Comparison of ENCODE assay signal across 36 cellular contexts in genomic region chr12:58241099-58241498, GRCh38.
DNase-seq lines count a peak whose midpoint lies in the region; ATAC-seq, FAIRE-seq and TF ChIP-seq lines count a peak whose summit lies in the region.
"Had no signal": no experiment of that assay in that cellular context is flagged by ENCODE, and none has a peak within 500 bp of the region (broad histone marks: within the 10 kb centered on the region; RNA-seq: fewer than 3 reads in every experiment).

No MANE protein-coding gene starts in this region.

- no peak for TF ChIP-seq RAD21 in IMR-90 (IDR thresholded peaks at IDR 0.05; ENCODE audit: low read length)
- TF ChIP-seq RAD21 in H1 (IDR thresholded peaks at IDR 0.05 in 1 of 2, conservative IDR thresholded peaks at IDR 0.05 in 1 of 2; ENCODE audit: low read depth in 2 of 2, low read length in 2 of 2), result no peak

- H2AK9ac ChIP-seq in IMR-90 (replicated peaks; ENCODE audit: low read depth, low read length, poor library complexity), result no peak overlapping the region

- no peaks in the 10 kb centered on the region; the same call in 1 of the 2 replicates for H3K27me3 ChIP-seq in IMR-90 (ENCODE audit: control insufficient read depth, insufficient read depth, low read length)
- H3K27me3 ChIP-seq in H1 (replicated peaks in 1 of 4; ENCODE audit: control insufficient read depth in 3 of 4, extremely low read depth in 1 of 4, insufficient read depth in 3 of 4, low read length in 3 of 4), result no peaks in the 10 kb centered on the region
- H3K27me3 ChIP-seq in endodermal cell (ENCODE audit: control insufficient read depth, insufficient read depth, low read length, poor library complexity, severe bottlenecking), result no peaks in the 10 kb centered on the region
- H3K27me3 ChIP-seq: BE2C; BLaER1; BLaER1 treated with 17β-estradiol and CSF1 and Interleukin-3, amounts not matched to agents 10 nM and 100 nM had no signal

- intact Hi-C loops in IMR-90 (cut with micrococcal nuclease), result no loop called here

- no peak overlapping the region for H3K14ac ChIP-seq in IMR-90 (replicated peaks; ENCODE audit: low read depth, low read length)
- H3K14ac ChIP-seq in H1 (ENCODE audit: insufficient read length), result no peak overlapping the region

- no peak overlapping the region for H3K4me2 ChIP-seq in IMR-90 (ENCODE audit: low read depth, low read length)
- no peak overlapping the region for H3K4me2 ChIP-seq in H1 (ENCODE audit: insufficient read depth in 1 of 2, low read depth in 2 of 2, low read length in 2 of 2)
- H3K4me2 ChIP-seq: A549; BLaER1; BLaER1 treated with 17β-estradiol and CSF1 and Interleukin-3, amounts not matched to agents 10 nM and 100 nM had no signal

- H2BK15ac ChIP-seq in IMR-90 (ENCODE audit: low read depth, low read length) (no peak overlapping the region), H1 (ENCODE audit: low read length) (no peak overlapping the region)

- H3K79me2 ChIP-seq in H1 (ENCODE audit: control insufficient read depth in 1 of 2, insufficient read depth in 2 of 2, low read length in 2 of 2), result no peaks in the 10 kb centered on the region

- POLR2A ChIA-PET in HEK293 (lab: Yijun Ruan, JAX), result no interaction called here
- POLR2A ChIA-PET in IMR-90 (lab: Charles Lee; ENCODE audit: unreplicated experiment), result no interaction called here
- POLR2A ChIA-PET in H1 (lab: Charles Lee; ENCODE audit: partially characterized antibody), result no interaction called here

- H3K4me3 ChIP-seq in HEK293 (ENCODE audit: low read depth, low read length), result no peak overlapping the region
- no peak overlapping the region for H3K4me3 ChIP-seq in IMR-90 (ENCODE audit: insufficient read depth, low read depth, low read length)
- H3K4me3 ChIP-seq in H1 (ENCODE audit: extremely low read depth in 1 of 4, insufficient read depth in 2 of 4, low read depth in 3 of 4, low read length in 4 of 4), result no peak overlapping the region
- H3K4me3 ChIP-seq in endodermal cell (ENCODE audit: low read length), result no peak overlapping the region
- H3K4me3 ChIP-seq: A549; BLaER1; BLaER1 treated with 17β-estradiol and CSF1 and Interleukin-3, amounts not matched to agents 10 nM and 100 nM had no signal

- FAIRE-seq in H1 (lab: Jason Lieb, UNC), result no peak
- FAIRE-seq: A204.1, D721Med had no signal

- H3K36me3 ChIP-seq in HEK293 (ENCODE audit: control insufficient read depth in 2 of 2, insufficient read depth in 1 of 2, low read length in 2 of 2) (no peaks in the 10 kb centered on the region), IMR-90 (ENCODE audit: control insufficient read depth, insufficient read depth, low read length) (no peaks in the 10 kb centered on the region), H1 (ENCODE audit: control insufficient read depth in 2 of 4, insufficient read depth in 4 of 4, low read length in 3 of 4) (no peaks in the 10 kb centered on the region; a peak in 1 of 8 replicates), endodermal cell (ENCODE audit: control insufficient read depth, insufficient read depth, low read length) (no peaks in the 10 kb centered on the region)
- H3K36me3 ChIP-seq: BE2C; BLaER1; BLaER1 treated with 17β-estradiol and CSF1 and Interleukin-3, amounts not matched to agents 10 nM and 100 nM had no signal

- DNase-seq in IMR-90 (no peak), H1 (ENCODE audit: low read depth in 1 of 2, low spot score in 2 of 2) (no peak), endodermal cell (peak; percentile 33), ACHN (no peak), NCI-H1930 (lab: John Stamatoyannopoulos, UW) (no peak)
- DNase-seq: 8988T; AML-193; BE2C; C1 segment of cervical spinal cord; Caco-2; Calu3; CD4-positive, alpha-beta memory T cell; CD4-positive, alpha-beta T cell; CD4-positive, CD25-positive, alpha-beta regulatory T cell; CD8-positive, alpha-beta memory T cell; CD8-positive, alpha-beta T cell; COR-L47; DMS 273 treated with DMSO at 0.1 percent for 48 hours; DMS153; DMS53; DMS79; DMS79 treated with DMSO at 0.1 percent for 48 hours; DND-41; EL had no signal

- H3K56ac ChIP-seq in IMR-90 (ENCODE audit: extremely low read depth, insufficient read depth, low read length), result no peak overlapping the region
- no peak overlapping the region for H3K56ac ChIP-seq in H1 (replicated peaks; ENCODE audit: insufficient read length, low read depth, low read length)

- H2BK120ac ChIP-seq in IMR-90 (ENCODE audit: low read depth, low read length) (no peak overlapping the region), H1 (replicated peaks; ENCODE audit: low read depth, low read length) (no peak overlapping the region)

- H2BK20ac ChIP-seq in IMR-90 (ENCODE audit: low read depth, low read length), result peak overlapping the region; percentile 67; the same call in 1 of the 2 replicates
- no peak overlapping the region for H2BK20ac ChIP-seq in H1 (ENCODE audit: low read length)

- no peak for TF ChIP-seq EP300 in H1 (IDR thresholded peaks at IDR 0.05; ENCODE audit: borderline replicate concordance in 1 of 2, low read depth in 2 of 2, low read length in 2 of 2)

- no peaks in the 10 kb centered on the region for H3K27me3 Mint-ChIP-seq in endodermal cell (ENCODE audit: insufficient read depth)
- H3K27me3 Mint-ChIP-seq: CD4-positive, CD25-positive, alpha-beta regulatory T cell had no signal

- WGBS in IMR-90 (ENCODE audit: extremely low coverage in 2 of 2, insufficient read length in 1 of 2), 2 experiments, result 100% methylated on average over 1 of the region's 5 CpGs; no CpG with 5 or more reads in 1 of the 2 experiments
- 93% methylated on average over 5 of the region's 5 CpGs; no CpG with 5 or more reads in 1 of the 2 experiments for WGBS in H1 (ENCODE audit: extremely low coverage in 1 of 2, insufficient coverage in 1 of 2, insufficient read length in 1 of 2, insufficient replicate concordance in 2 of 2, low coverage in 1 of 2, low lambda C conversion rate in 2 of 2, missing lambda C conversion rate in 1 of 2), 2 experiments
- WGBS in endodermal cell (ENCODE audit: insufficient coverage in 1 of 2, insufficient read length in 1 of 2), 2 experiments, result 93 to 96% methylated on average over 5 of the region's 5 CpGs

- ATAC-seq in IMR-90 (ENCODE audit: low read depth), result no peak
- no peak for ATAC-seq in activated CD4-positive, CD25-positive, alpha-beta regulatory T cell treated with anti-CD3 and anti-CD28 coated beads, Interleukin-2, amount 50 U/mL, for 24 hours
- no peak for ATAC-seq in HG02759 (IDR thresholded peaks at IDR 0.05; ENCODE audit: unreplicated experiment)
- ATAC-seq: A549; CD8-positive, alpha-beta T cell had no signal

- in situ Hi-C loops in IMR-90 (cut with MboI; ENCODE audit: low sequenced_read_pairs) (no loop called here), ACHN (cut with HindIII; ENCODE audit: low pct_ligation_motif_present, low pct_unique_long_range_greater_than_20kb, low sequenced_read_pairs) (no loop called here)

- TF ChIP-seq CTCF in HEK293 (tag by site-specific recombination; IDR thresholded peaks at IDR 0.05) (no peak), IMR-90 (conservative IDR thresholded peaks at IDR 0.05; ENCODE audit: low read depth, low read length) (no peak), H1 (IDR thresholded peaks at IDR 0.05; ENCODE audit: control extremely low read depth in 1 of 3, insufficient read depth in 1 of 3, low read depth in 1 of 3, low read length in 3 of 3) (no peak), endodermal cell (conservative IDR thresholded peaks at IDR 0.05) (no peak)

- H2AK5ac ChIP-seq in IMR-90 (ENCODE audit: low read depth, low read length), result no peak overlapping the region
- H2AK5ac ChIP-seq in H1 (ENCODE audit: low read depth, low read length), result no peak overlapping the region

- peaks cover 12% of the 10 kb centered on the region; the same call in 1 of the 2 replicates for H3K4me1 ChIP-seq in HEK293 (ENCODE audit: control insufficient read depth, insufficient read depth, low read length)
- H3K4me1 ChIP-seq in IMR-90 (ENCODE audit: control insufficient read depth, insufficient read depth, low read length), result peaks cover 1% of the 10 kb centered on the region; the same call in 1 of the 2 replicates
- H3K4me1 ChIP-seq in H1 (replicated peaks in 1 of 4; ENCODE audit: control insufficient read depth in 3 of 4, insufficient read depth in 4 of 4, low read length in 3 of 4), result no peaks in the 10 kb centered on the region; a peak in 2 of 7 replicates
- no peaks in the 10 kb centered on the region for H3K4me1 ChIP-seq in endodermal cell (ENCODE audit: control insufficient read depth, insufficient read depth, low read length)
- H3K4me1 ChIP-seq: A549, BE2C, BLaER1, Caco-2 had no signal

- H3K27ac Mint-ChIP-seq in endodermal cell, result no peak overlapping the region
- H3K27ac Mint-ChIP-seq: B cell; CD14-positive monocyte; CD4-positive, alpha-beta memory T cell; CD4-positive, alpha-beta T cell; CD4-positive, CD25-positive, alpha-beta regulatory T cell; CD8-positive, alpha-beta memory T cell; CD8-positive, alpha-beta T cell had no signal

- H2AFZ ChIP-seq in IMR-90 (replicated peaks; ENCODE audit: low read length, poor library complexity), result no peak overlapping the region
- 0 out of 2 replicates have a peak overlapping the region, but pooled peaks have one; percentile 26 for H2AFZ ChIP-seq in H1 (ENCODE audit: low read length)

- H3K27ac ChIP-seq in HEK293 (ENCODE audit: extremely low read depth, low read depth, low read length) (no peak overlapping the region), IMR-90 (ENCODE audit: insufficient read depth, low read length) (no peak overlapping the region), H1 (ENCODE audit: low read depth, low read length) (no peak overlapping the region), endodermal cell (ENCODE audit: low read depth, low read length) (no peak overlapping the region)
- H3K27ac ChIP-seq: 22Rv1; A549; BLaER1; BLaER1 treated with 17β-estradiol and CSF1 and Interleukin-3, amounts not matched to agents 10 nM and 100 nM; C4-2B had no signal

- H4K8ac ChIP-seq in IMR-90 (ENCODE audit: low read depth in 2 of 2, low read length in 2 of 2) (no peak overlapping the region), H1 (ENCODE audit: extremely low read depth, insufficient read depth, low read length) (no peak overlapping the region)

- H3K18ac ChIP-seq in IMR-90 (ENCODE audit: low read depth, low read length) (no peak overlapping the region), H1 (ENCODE audit: extremely low read depth, low read length) (no peak overlapping the region)

- H3K9me3 ChIP-seq in HEK293 (ENCODE audit: control insufficient read depth, insufficient read depth, low read depth, low read length) (no peaks in the 10 kb centered on the region), IMR-90 (ENCODE audit: control insufficient read depth, insufficient read depth, low read length) (no peaks in the 10 kb centered on the region), H1 (ENCODE audit: insufficient read depth in 2 of 2, low read depth in 1 of 2, low read length in 1 of 2) (no peaks in the 10 kb centered on the region), endodermal cell (ENCODE audit: control insufficient read depth, low read length) (no peaks in the 10 kb centered on the region)
- H3K9me3 ChIP-seq: A549; BE2C; BLaER1; BLaER1 treated with 17β-estradiol and CSF1 and Interleukin-3, amounts not matched to agents 10 nM and 100 nM; Caco-2 had no signal

- CTCF ChIA-PET in HEK293 (lab: Yijun Ruan, JAX), result no interaction called here
- CTCF ChIA-PET in IMR-90 (lab: Yijun Ruan, JAX), result no interaction called here
- CTCF ChIA-PET in H1 (lab: Charles Lee; ENCODE audit: partially characterized antibody), result no interaction called here

- H2BK12ac ChIP-seq in H1 (ENCODE audit: low read depth, low read length), result no peak overlapping the region

- no peak overlapping the region for H4K5ac ChIP-seq in IMR-90 (ENCODE audit: low read depth, low read length)
- no peak overlapping the region for H4K5ac ChIP-seq in H1 (ENCODE audit: insufficient read length, low read depth, low read length)

- H3K4me1 Mint-ChIP-seq in endodermal cell, result peaks cover 4% of the 10 kb centered on the region
- H3K4me1 Mint-ChIP-seq: B cell; CD14-positive monocyte; CD4-positive, alpha-beta memory T cell; CD4-positive, CD25-positive, alpha-beta regulatory T cell; CD8-positive, alpha-beta memory T cell had no signal

- no peaks in the 10 kb centered on the region for H3K36me3 Mint-ChIP-seq in endodermal cell (ENCODE audit: low read depth)
- H3K36me3 Mint-ChIP-seq: CD14-positive monocyte; CD4-positive, alpha-beta memory T cell; CD4-positive, CD25-positive, alpha-beta regulatory T cell; CD8-positive, alpha-beta memory T cell; CD8-positive, alpha-beta T cell had no signal

- H3K9ac ChIP-seq in IMR-90 (ENCODE audit: low read depth, low read length), result no peak overlapping the region
- H3K9ac ChIP-seq in H1 (replicated peaks in 1 of 4; ENCODE audit: extremely low read depth in 1 of 4, low read depth in 3 of 4, low read length in 3 of 4), result no peak overlapping the region
- H3K9ac ChIP-seq in endodermal cell (ENCODE audit: extremely low read depth, low read length, poor library complexity, severe bottlenecking), result no peak overlapping the region
- H3K9ac ChIP-seq: BLaER1; BLaER1 treated with 17β-estradiol and CSF1 and Interleukin-3, amounts not matched to agents 10 nM and 100 nM had no signal

- H3K4me3 Mint-ChIP-seq in endodermal cell, result no peak overlapping the region
- H3K4me3 Mint-ChIP-seq: B cell; CD14-positive monocyte; CD4-positive, alpha-beta memory T cell; CD4-positive, alpha-beta T cell; CD4-positive, CD25-positive, alpha-beta regulatory T cell; CD8-positive, alpha-beta memory T cell; CD8-positive, alpha-beta T cell had no signal

- H2BK5ac ChIP-seq in IMR-90 (ENCODE audit: low read depth, low read length, poor library complexity, severe bottlenecking) (no peak overlapping the region), H1 (ENCODE audit: low read depth, low read length) (no peak overlapping the region)

- no peaks in the 10 kb centered on the region for H3K23me2 ChIP-seq in H1 (ENCODE audit: low read depth, low read length)

- H3K79me1 ChIP-seq in IMR-90 (ENCODE audit: low read depth in 1 of 2, low read length in 2 of 2) (no peaks in the 10 kb centered on the region), H1 (ENCODE audit: low read depth, low read length) (no peaks in the 10 kb centered on the region)

- no peaks in the 10 kb centered on the region for H3K9me3 Mint-ChIP-seq in endodermal cell
- H3K9me3 Mint-ChIP-seq: CD4-positive, alpha-beta T cell; CD8-positive, alpha-beta memory T cell; CD8-positive, alpha-beta T cell had no signal

- H3K23ac ChIP-seq in IMR-90 (ENCODE audit: low read depth, low read length) (no peak overlapping the region), H1 (ENCODE audit: insufficient read length) (no peak overlapping the region)

- BruUV-seq in IMR-90 (replicated peaks; lab: Mats Ljungman, UMichigan), result no TSS peak

- TF ChIP-seq POLR2A in IMR-90 (IDR thresholded peaks at IDR 0.05; ENCODE audit: low read depth, low read length) (no peak), H1 (IDR thresholded peaks at IDR 0.05; ENCODE audit: control extremely low read depth in 1 of 2, low read depth in 2 of 2, low read length in 2 of 2) (no peak)

- H3K9me1 ChIP-seq in IMR-90 (ENCODE audit: insufficient read depth, low read length), result peaks cover 3% of the 10 kb centered on the region; the same call in 1 of the 2 replicates

- no peaks in the 10 kb centered on the region for H4K20me1 ChIP-seq in IMR-90 (ENCODE audit: insufficient read depth, low read length)
- H4K20me1 ChIP-seq in H1 (replicated peaks in 1 of 2; ENCODE audit: control insufficient read depth in 1 of 2, insufficient read depth in 2 of 2, low read length in 2 of 2), result no peaks in the 10 kb centered on the region
- H4K20me1 ChIP-seq: BLaER1; BLaER1 treated with 17β-estradiol and CSF1 and Interleukin-3, amounts not matched to agents 10 nM and 100 nM had no signal

- dilution Hi-C loops in IMR-90 (cut with HindIII; ENCODE audit: low sequenced_read_pairs, unreplicated experiment), result no loop called here

- no peak overlapping the region for H4K91ac ChIP-seq in IMR-90 (ENCODE audit: insufficient read depth, low read depth, low read length)
- no peak overlapping the region for H4K91ac ChIP-seq in H1 (replicated peaks; ENCODE audit: insufficient read length, low read length)

- H3K4ac ChIP-seq in IMR-90 (ENCODE audit: low read depth, low read length), result no peak overlapping the region
- no peak overlapping the region for H3K4ac ChIP-seq in H1 (replicated peaks; ENCODE audit: insufficient read length, low read depth, low read length)
